ENCODE assay signal across 1 cellular context in genomic region chr2:96690306-96691021, GRCh38.
TF ChIP-seq lines count a peak whose summit lies in the region.

No MANE protein-coding gene starts in this region.

TF ChIP-seq in H1, 55 proteins besides CTCF, POLR2A, EP300 and RAD21:
- TF ChIP-seq SP1 (IDR thresholded peaks at IDR 0.05; ENCODE audit: low read depth, low read length) = no peak
- TF ChIP-seq RXRA (IDR thresholded peaks at IDR 0.05; ENCODE audit: insufficient read depth, low read depth, low read length) = no peak
- no peak for TF ChIP-seq CEBPB (IDR thresholded peaks at IDR 0.05; ENCODE audit: low read depth, low read length)
- no peak for TF ChIP-seq EGR1 (IDR thresholded peaks at IDR 0.05; ENCODE audit: borderline replicate concordance, low read depth, low read length)
- no peak for TF ChIP-seq CHD2 (IDR thresholded peaks at IDR 0.05; ENCODE audit: low read length)
- TF ChIP-seq MAFK (IDR thresholded peaks at IDR 0.05; ENCODE audit: low read depth, low read length) = no peak
- TF ChIP-seq FOSL1 (IDR thresholded peaks at IDR 0.05; ENCODE audit: insufficient read depth, low read depth, low read length) = no peak
- no peak for TF ChIP-seq POU5F1 (IDR thresholded peaks at IDR 0.05; ENCODE audit: low read depth, low read length)
- no peak for TF ChIP-seq SP2 (IDR thresholded peaks at IDR 0.05; ENCODE audit: low read length)
- no peak for TF ChIP-seq USF2 (IDR thresholded peaks at IDR 0.05; ENCODE audit: low read length)
- no peak for TF ChIP-seq BACH1 (IDR thresholded peaks at IDR 0.05; ENCODE audit: low read length)
- TF ChIP-seq POLR2AphosphoS5 (IDR thresholded peaks at IDR 0.05; ENCODE audit: low read depth, low read length) = no peak
- TF ChIP-seq GABPA (IDR thresholded peaks at IDR 0.05; ENCODE audit: borderline replicate concordance, insufficient read depth, low read length) = no peak
- TF ChIP-seq GTF2F1 (IDR thresholded peaks at IDR 0.05; ENCODE audit: borderline replicate concordance, low read depth, low read length) = no peak
- no peak for TF ChIP-seq NRF1 (IDR thresholded peaks at IDR 0.05; ENCODE audit: low read depth, low read length)
